ENCODE assay signal across 1 cellular context in the genomic region with DNA sequence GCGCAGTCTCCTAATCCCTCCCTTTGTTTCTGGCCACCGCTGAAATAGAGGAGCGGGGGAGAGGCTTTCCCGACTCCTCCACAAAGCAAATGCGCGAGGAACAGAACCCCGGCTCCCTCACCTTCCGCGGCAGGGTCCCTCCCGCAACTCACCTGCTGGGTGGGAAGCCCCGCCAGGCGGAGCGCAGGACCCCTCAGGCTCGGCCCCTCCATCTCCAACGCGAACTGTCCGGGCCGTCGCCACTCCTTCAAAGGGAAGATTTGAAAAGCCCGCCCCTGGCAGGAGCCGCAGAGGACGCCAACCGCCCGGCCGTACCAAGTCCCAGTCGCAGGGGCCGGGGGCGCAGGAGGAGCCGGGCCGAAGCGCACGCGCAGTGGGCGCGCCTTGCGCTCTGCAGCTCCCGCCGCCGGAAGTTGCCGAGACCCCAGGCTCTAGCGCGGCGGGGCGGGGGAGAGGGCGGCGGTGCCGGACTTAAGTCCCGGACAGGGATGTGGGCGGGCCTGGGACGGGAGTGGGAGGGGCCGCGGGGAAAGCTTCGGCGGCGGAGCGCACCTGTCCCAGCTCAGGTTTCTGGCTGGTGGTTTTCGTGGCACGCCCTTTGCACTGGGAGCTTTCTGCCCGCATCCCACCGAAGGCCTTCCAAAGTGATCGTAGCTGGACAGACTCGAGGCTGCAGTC.
TF ChIP-seq lines count a peak whose summit lies in the region.

A gene with protein sequence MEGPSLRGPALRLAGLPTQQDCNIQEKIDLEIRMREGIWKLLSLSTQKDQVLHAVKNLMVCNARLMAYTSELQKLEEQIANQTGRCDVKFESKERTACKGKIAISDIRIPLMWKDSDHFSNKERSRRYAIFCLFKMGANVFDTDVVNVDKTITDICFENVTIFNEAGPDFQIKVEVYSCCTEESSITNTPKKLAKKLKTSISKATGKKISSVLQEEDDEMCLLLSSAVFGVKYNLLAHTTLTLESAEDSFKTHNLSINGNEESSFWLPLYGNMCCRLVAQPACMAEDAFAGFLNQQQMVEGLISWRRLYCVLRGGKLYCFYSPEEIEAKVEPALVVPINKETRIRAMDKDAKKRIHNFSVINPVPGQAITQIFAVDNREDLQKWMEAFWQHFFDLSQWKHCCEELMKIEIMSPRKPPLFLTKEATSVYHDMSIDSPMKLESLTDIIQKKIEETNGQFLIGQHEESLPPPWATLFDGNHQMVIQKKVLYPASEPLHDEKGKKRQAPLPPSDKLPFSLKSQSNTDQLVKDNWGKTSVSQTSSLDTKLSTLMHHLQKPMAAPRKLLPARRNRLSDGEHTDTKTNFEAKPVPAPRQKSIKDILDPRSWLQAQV (minus strand): TSS at position 446 of the 678 bp plus-strand sequence. CDS start 234 bp downstream, at position 212.

TF ChIP-seq in K562, 482 proteins besides CTCF, POLR2A, EP300 and RAD21 (continued from another document and continues in another):
- TF ChIP-seq, protein P1, sequence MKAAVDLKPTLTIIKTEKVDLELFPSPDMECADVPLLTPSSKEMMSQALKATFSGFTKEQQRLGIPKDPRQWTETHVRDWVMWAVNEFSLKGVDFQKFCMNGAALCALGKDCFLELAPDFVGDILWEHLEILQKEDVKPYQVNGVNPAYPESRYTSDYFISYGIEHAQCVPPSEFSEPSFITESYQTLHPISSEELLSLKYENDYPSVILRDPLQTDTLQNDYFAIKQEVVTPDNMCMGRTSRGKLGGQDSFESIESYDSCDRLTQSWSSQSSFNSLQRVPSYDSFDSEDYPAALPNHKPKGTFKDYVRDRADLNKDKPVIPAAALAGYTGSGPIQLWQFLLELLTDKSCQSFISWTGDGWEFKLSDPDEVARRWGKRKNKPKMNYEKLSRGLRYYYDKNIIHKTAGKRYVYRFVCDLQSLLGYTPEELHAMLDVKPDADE (conservative IDR thresholded peaks at IDR 0.05; ENCODE audit: control insufficient read depth, low read depth, low read length): no peak
- TF ChIP-seq YY1 (IDR thresholded peaks at IDR 0.05; ENCODE audit: borderline replicate concordance in 1 of 3, control insufficient read depth in 1 of 3, extremely low read depth in 1 of 3, insufficient read depth in 3 of 3, insufficient read length in 1 of 3, insufficient replicate concordance in 2 of 3, low read depth in 1 of 3, low read length in 2 of 3) (no peak), JUN (IDR thresholded peaks at IDR 0.05; ENCODE audit: borderline replicate concordance, low read depth, low read length) (no peak), JUN (CRISPR knock-in tag; IDR thresholded peaks at IDR 0.05; ENCODE audit: borderline replicate concordance) (no peak), NFATC3 (IDR thresholded peaks at IDR 0.05) (no peak), DDX20 (tag; IDR thresholded peaks at IDR 0.05; ENCODE audit: low read depth) (no peak), ZNF780A (CRISPR knock-in tag; IDR thresholded peaks at IDR 0.05) (no peak), CREBBP (IDR thresholded peaks at IDR 0.05; ENCODE audit: low read depth, low read length) (no peak), SRSF1 (IDR thresholded peaks at IDR 0.05; ENCODE audit: low read depth, low read length) (no peak), MIER1 (IDR thresholded peaks at IDR 0.05; ENCODE audit: low read depth) (no peak), CCNT2 (IDR thresholded peaks at IDR 0.05; ENCODE audit: borderline replicate concordance, extremely low read depth, insufficient read length, low read depth, low read length) (no peak), ZNF174 (CRISPR knock-in tag; IDR thresholded peaks at IDR 0.05) (no peak), ZKSCAN3 (CRISPR knock-in tag; IDR thresholded peaks at IDR 0.05) (no peak), CHD2 (IDR thresholded peaks at IDR 0.05; ENCODE audit: low read depth, low read length) (no peak), ZNF408 (CRISPR knock-in tag; IDR thresholded peaks at IDR 0.05; ENCODE audit: low read depth) (no peak), CBX8 (IDR thresholded peaks at IDR 0.05; ENCODE audit: borderline replicate concordance, extremely low read depth, low read depth, low read length, poor library complexity, severe bottlenecking) (no peak), RBM25 (IDR thresholded peaks at IDR 0.05; ENCODE audit: low read depth, low read length, severe bottlenecking) (no peak), ESRRA (IDR thresholded peaks at IDR 0.05; ENCODE audit: borderline replicate concordance, low read depth) (no peak), SMAD4 (CRISPR knock-in tag; conservative IDR thresholded peaks at IDR 0.05) (0 out of 2 replicates have a peak, but pooled peaks have one; percentile 23), EZH2 (IDR thresholded peaks at IDR 0.05; ENCODE audit: borderline replicate concordance, low read depth, low read length) (no peak), TFAM (CRISPR knock-in tag; conservative IDR thresholded peaks at IDR 0.05) (no peak), MAZ (CRISPR knock-in tag; conservative IDR thresholded peaks at IDR 0.05 in 1 of 2, IDR thresholded peaks at IDR 0.05 in 1 of 2) (peak; percentile 38 to 83; a peak in 1 of 4 replicates), POLR2G (IDR thresholded peaks at IDR 0.05; ENCODE audit: low read depth, low read length) (peak; percentile 42; the same call in 1 of the 2 replicates), TCFL5 (CRISPR knock-in tag; conservative IDR thresholded peaks at IDR 0.05) (no peak)
- TF ChIP-seq, protein P2, sequence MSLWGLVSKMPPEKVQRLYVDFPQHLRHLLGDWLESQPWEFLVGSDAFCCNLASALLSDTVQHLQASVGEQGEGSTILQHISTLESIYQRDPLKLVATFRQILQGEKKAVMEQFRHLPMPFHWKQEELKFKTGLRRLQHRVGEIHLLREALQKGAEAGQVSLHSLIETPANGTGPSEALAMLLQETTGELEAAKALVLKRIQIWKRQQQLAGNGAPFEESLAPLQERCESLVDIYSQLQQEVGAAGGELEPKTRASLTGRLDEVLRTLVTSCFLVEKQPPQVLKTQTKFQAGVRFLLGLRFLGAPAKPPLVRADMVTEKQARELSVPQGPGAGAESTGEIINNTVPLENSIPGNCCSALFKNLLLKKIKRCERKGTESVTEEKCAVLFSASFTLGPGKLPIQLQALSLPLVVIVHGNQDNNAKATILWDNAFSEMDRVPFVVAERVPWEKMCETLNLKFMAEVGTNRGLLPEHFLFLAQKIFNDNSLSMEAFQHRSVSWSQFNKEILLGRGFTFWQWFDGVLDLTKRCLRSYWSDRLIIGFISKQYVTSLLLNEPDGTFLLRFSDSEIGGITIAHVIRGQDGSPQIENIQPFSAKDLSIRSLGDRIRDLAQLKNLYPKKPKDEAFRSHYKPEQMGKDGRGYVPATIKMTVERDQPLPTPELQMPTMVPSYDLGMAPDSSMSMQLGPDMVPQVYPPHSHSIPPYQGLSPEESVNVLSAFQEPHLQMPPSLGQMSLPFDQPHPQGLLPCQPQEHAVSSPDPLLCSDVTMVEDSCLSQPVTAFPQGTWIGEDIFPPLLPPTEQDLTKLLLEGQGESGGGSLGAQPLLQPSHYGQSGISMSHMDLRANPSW (CRISPR knock-in tag; IDR thresholded peaks at IDR 0.05): no peak
- TF ChIP-seq, protein P3, sequence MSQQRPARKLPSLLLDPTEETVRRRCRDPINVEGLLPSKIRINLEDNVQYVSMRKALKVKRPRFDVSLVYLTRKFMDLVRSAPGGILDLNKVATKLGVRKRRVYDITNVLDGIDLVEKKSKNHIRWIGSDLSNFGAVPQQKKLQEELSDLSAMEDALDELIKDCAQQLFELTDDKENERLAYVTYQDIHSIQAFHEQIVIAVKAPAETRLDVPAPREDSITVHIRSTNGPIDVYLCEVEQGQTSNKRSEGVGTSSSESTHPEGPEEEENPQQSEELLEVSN (IDR thresholded peaks at IDR 0.05; ENCODE audit: borderline replicate concordance in 1 of 2, extremely low read depth in 1 of 2, insufficient read depth in 1 of 2, insufficient read length in 1 of 2, low read depth in 1 of 2, low read length in 1 of 2, poor library complexity in 1 of 2, severe bottlenecking in 1 of 2): peak in 1 of 2 experiments; percentile 63
- TF ChIP-seq, protein P4, sequence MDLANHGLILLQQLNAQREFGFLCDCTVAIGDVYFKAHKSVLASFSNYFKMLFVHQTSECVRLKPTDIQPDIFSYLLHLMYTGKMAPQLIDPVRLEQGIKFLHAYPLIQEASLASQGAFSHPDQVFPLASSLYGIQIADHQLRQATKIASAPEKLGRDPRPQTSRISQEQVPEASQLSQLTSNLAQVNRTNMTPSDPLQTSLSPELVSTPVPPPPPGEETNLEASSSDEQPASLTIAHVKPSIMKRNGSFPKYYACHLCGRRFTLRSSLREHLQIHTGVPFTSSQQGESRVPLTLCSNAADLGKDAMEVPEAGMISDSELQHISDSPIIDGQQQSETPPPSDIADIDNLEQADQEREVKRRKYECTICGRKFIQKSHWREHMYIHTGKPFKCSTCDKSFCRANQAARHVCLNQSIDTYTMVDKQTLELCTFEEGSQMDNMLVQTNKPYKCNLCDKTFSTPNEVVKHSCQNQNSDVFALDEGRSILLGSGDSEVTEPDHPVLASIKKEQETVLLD (IDR thresholded peaks at IDR 0.05): no peak
- TF ChIP-seq, protein P5, sequence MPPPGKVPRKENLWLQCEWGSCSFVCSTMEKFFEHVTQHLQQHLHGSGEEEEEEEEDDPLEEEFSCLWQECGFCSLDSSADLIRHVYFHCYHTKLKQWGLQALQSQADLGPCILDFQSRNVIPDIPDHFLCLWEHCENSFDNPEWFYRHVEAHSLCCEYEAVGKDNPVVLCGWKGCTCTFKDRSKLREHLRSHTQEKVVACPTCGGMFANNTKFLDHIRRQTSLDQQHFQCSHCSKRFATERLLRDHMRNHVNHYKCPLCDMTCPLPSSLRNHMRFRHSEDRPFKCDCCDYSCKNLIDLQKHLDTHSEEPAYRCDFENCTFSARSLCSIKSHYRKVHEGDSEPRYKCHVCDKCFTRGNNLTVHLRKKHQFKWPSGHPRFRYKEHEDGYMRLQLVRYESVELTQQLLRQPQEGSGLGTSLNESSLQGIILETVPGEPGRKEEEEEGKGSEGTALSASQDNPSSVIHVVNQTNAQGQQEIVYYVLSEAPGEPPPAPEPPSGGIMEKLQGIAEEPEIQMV (tag; conservative IDR thresholded peaks at IDR 0.05; ENCODE audit: low read depth): no peak
- TF ChIP-seq, protein P6, sequence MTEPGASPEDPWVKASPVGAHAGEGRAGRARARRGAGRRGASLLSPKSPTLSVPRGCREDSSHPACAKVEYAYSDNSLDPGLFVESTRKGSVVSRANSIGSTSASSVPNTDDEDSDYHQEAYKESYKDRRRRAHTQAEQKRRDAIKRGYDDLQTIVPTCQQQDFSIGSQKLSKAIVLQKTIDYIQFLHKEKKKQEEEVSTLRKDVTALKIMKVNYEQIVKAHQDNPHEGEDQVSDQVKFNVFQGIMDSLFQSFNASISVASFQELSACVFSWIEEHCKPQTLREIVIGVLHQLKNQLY (CRISPR knock-in tag; conservative IDR thresholded peaks at IDR 0.05): no peak
- TF ChIP-seq, protein P7, sequence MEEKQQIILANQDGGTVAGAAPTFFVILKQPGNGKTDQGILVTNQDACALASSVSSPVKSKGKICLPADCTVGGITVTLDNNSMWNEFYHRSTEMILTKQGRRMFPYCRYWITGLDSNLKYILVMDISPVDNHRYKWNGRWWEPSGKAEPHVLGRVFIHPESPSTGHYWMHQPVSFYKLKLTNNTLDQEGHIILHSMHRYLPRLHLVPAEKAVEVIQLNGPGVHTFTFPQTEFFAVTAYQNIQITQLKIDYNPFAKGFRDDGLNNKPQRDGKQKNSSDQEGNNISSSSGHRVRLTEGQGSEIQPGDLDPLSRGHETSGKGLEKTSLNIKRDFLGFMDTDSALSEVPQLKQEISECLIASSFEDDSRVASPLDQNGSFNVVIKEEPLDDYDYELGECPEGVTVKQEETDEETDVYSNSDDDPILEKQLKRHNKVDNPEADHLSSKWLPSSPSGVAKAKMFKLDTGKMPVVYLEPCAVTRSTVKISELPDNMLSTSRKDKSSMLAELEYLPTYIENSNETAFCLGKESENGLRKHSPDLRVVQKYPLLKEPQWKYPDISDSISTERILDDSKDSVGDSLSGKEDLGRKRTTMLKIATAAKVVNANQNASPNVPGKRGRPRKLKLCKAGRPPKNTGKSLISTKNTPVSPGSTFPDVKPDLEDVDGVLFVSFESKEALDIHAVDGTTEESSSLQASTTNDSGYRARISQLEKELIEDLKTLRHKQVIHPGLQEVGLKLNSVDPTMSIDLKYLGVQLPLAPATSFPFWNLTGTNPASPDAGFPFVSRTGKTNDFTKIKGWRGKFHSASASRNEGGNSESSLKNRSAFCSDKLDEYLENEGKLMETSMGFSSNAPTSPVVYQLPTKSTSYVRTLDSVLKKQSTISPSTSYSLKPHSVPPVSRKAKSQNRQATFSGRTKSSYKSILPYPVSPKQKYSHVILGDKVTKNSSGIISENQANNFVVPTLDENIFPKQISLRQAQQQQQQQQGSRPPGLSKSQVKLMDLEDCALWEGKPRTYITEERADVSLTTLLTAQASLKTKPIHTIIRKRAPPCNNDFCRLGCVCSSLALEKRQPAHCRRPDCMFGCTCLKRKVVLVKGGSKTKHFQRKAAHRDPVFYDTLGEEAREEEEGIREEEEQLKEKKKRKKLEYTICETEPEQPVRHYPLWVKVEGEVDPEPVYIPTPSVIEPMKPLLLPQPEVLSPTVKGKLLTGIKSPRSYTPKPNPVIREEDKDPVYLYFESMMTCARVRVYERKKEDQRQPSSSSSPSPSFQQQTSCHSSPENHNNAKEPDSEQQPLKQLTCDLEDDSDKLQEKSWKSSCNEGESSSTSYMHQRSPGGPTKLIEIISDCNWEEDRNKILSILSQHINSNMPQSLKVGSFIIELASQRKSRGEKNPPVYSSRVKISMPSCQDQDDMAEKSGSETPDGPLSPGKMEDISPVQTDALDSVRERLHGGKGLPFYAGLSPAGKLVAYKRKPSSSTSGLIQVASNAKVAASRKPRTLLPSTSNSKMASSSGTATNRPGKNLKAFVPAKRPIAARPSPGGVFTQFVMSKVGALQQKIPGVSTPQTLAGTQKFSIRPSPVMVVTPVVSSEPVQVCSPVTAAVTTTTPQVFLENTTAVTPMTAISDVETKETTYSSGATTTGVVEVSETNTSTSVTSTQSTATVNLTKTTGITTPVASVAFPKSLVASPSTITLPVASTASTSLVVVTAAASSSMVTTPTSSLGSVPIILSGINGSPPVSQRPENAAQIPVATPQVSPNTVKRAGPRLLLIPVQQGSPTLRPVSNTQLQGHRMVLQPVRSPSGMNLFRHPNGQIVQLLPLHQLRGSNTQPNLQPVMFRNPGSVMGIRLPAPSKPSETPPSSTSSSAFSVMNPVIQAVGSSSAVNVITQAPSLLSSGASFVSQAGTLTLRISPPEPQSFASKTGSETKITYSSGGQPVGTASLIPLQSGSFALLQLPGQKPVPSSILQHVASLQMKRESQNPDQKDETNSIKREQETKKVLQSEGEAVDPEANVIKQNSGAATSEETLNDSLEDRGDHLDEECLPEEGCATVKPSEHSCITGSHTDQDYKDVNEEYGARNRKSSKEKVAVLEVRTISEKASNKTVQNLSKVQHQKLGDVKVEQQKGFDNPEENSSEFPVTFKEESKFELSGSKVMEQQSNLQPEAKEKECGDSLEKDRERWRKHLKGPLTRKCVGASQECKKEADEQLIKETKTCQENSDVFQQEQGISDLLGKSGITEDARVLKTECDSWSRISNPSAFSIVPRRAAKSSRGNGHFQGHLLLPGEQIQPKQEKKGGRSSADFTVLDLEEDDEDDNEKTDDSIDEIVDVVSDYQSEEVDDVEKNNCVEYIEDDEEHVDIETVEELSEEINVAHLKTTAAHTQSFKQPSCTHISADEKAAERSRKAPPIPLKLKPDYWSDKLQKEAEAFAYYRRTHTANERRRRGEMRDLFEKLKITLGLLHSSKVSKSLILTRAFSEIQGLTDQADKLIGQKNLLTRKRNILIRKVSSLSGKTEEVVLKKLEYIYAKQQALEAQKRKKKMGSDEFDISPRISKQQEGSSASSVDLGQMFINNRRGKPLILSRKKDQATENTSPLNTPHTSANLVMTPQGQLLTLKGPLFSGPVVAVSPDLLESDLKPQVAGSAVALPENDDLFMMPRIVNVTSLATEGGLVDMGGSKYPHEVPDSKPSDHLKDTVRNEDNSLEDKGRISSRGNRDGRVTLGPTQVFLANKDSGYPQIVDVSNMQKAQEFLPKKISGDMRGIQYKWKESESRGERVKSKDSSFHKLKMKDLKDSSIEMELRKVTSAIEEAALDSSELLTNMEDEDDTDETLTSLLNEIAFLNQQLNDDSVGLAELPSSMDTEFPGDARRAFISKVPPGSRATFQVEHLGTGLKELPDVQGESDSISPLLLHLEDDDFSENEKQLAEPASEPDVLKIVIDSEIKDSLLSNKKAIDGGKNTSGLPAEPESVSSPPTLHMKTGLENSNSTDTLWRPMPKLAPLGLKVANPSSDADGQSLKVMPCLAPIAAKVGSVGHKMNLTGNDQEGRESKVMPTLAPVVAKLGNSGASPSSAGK (IDR thresholded peaks at IDR 0.05): 0 out of 2 replicates have a peak, but pooled peaks have one; percentile 13
